In genomic region chr12:52032431-52032796, GRCh38 we compare ENCODE assay signal across 8 cellular contexts. TPM values are rescaled to one million over a fixed set of nuclear protein-coding genes. Genes with fewer than 3 reads are reported as not detected.
DNase-seq lines count a peak whose midpoint lies in the region; ATAC-seq, FAIRE-seq and TF ChIP-seq lines count a peak whose summit lies in the region.

No MANE protein-coding gene starts in this region.

- no peaks in the 10 kb centered on the region for H3K9me3 Mint-ChIP-seq in CD8-positive, alpha-beta T cell

- peak overlapping the region; percentile 86 for H3K27ac Mint-ChIP-seq in CD8-positive, alpha-beta T cell

- POLR2A ChIA-PET in CD8-positive, alpha-beta T cell (lab: Charles Lee): interaction anchor here (0.8 to 4.2 kb wide), 8 partner anchors 9 to 814 kb away, joined by 3 to 16 read pairs (median 4); partner anchors contain the start of genes ATG101, NR4A1, POU6F1 and TAMALIN

- H3K36me3 Mint-ChIP-seq in CD8-positive, alpha-beta T cell: no peaks in the 10 kb centered on the region

- H3K9ac ChIP-seq in stomach smooth muscle (ENCODE audit: low read length in 2 of 2): peak overlapping the region; percentile 65 to 87

- H3K36me3 ChIP-seq in CD8-positive, alpha-beta T cell (ENCODE audit: insufficient read depth, low read length): no peaks in the 10 kb centered on the region
- no peaks in the 10 kb centered on the region for H3K36me3 ChIP-seq in bronchial epithelial cell (ENCODE audit: control insufficient read depth, insufficient read depth, low read length)
- no peaks in the 10 kb centered on the region for H3K36me3 ChIP-seq in stomach smooth muscle (ENCODE audit: control insufficient read depth in 2 of 2, insufficient read depth in 2 of 2, low read length in 2 of 2)

- no peak for DNase-seq in CD8-positive, alpha-beta T cell
- DNase-seq in NCI-H2029 (lab: John Stamatoyannopoulos, UW) (peak; percentile 32), bronchial epithelial cell (ENCODE audit: low read depth) (peak; percentile 39), left lobe of liver (ENCODE audit: low spot score) (peak; percentile 81), activated gamma-delta T cell treated with Interleukin-2 at 50 U/mL for 16 hours (no peak)

- peak overlapping the region; percentile 38 for H3K4me3 ChIP-seq in CD8-positive, alpha-beta T cell (ENCODE audit: low read depth, low read length)
- H3K4me3 ChIP-seq in bronchial epithelial cell (ENCODE audit: low read depth, low read length) (peak overlapping the region; percentile 21), stomach smooth muscle (ENCODE audit: low read length in 2 of 2) (peak overlapping the region; percentile 57 to 70)

- peak overlapping the region; percentile 17 for H3K27ac ChIP-seq in CD8-positive, alpha-beta T cell (ENCODE audit: low read depth, low read length)
- peak overlapping the region; percentile 98 for H3K27ac ChIP-seq in stomach smooth muscle (ENCODE audit: low read length)

- no peaks in the 10 kb centered on the region for H3K9me3 ChIP-seq in CD8-positive, alpha-beta T cell (ENCODE audit: low read length)
- H3K9me3 ChIP-seq in stomach smooth muscle (ENCODE audit: control insufficient read depth in 2 of 2, low read length in 2 of 2): no peaks in the 10 kb centered on the region

- H3K4me3 Mint-ChIP-seq in CD8-positive, alpha-beta T cell: peak overlapping the region; percentile 79

- no peaks in the 10 kb centered on the region for H3K27me3 Mint-ChIP-seq in CD8-positive, alpha-beta T cell (ENCODE audit: low read depth)

- H3K4me1 ChIP-seq in CD8-positive, alpha-beta T cell (ENCODE audit: insufficient read depth, low read length): peaks cover 21% of the 10 kb centered on the region
- H3K4me1 ChIP-seq in stomach smooth muscle (ENCODE audit: control insufficient read depth, insufficient read depth, low read length): peaks cover 43% of the 10 kb centered on the region

- FAIRE-seq in bronchial epithelial cell (lab: Jason Lieb, UNC): no peak

- no peaks in the 10 kb centered on the region for H3K27me3 ChIP-seq in CD8-positive, alpha-beta T cell (ENCODE audit: insufficient read depth, low read length)
- peaks cover 2% of the 10 kb centered on the region for H3K27me3 ChIP-seq in bronchial epithelial cell (ENCODE audit: control insufficient read depth, insufficient read depth, low read length)
- H3K27me3 ChIP-seq in stomach smooth muscle (ENCODE audit: control insufficient read depth in 1 of 2, insufficient read depth in 2 of 2, low read length in 2 of 2): no peaks in the 10 kb centered on the region

- no peak for TF ChIP-seq CTCF in CD8-positive, alpha-beta T cell (IDR thresholded peaks at IDR 0.05)
- TF ChIP-seq CTCF in bronchial epithelial cell (IDR thresholded peaks at IDR 0.05; ENCODE audit: insufficient read depth, low read length, severe bottlenecking): no peak

- peaks cover 28% of the 10 kb centered on the region for H3K4me1 Mint-ChIP-seq in CD8-positive, alpha-beta T cell (ENCODE audit: low read depth)

- no peak for ATAC-seq in CD8-positive, alpha-beta T cell
- ATAC-seq in left lobe of liver (peak; percentile 64), HG03469 (IDR thresholded peaks at IDR 0.05; ENCODE audit: unreplicated experiment) (no peak), HG02884 (IDR thresholded peaks at IDR 0.05; ENCODE audit: unreplicated experiment) (no peak)

- CTCF ChIA-PET in CD8-positive, alpha-beta T cell (lab: Charles Lee): interaction anchor here (0.7 to 55.1 kb wide), 5 partner anchors 7 to 62 kb away, joined by 3 to 1615 read pairs (median 896); partner anchors contain the start of genes ATG101, SMIM41 and TAMALIN

- intact Hi-C loops in CD8-positive, alpha-beta T cell (cut with DNase I, micrococcal nuclease): loop anchor here in 1 of 2 experiments (2.0 kb wide), 1 partner anchor 36 kb away; the partner anchor contains the start of gene ATG101

RNA-seq across cellular contexts. Expression of gene NR4A1, which starts 18.8 kb away (rescaled TPM):
- 10 to 100 TPM; 59.7 to 60.0 TPM for total RNA-seq in CD8-positive, alpha-beta T cell
- total RNA-seq in bronchial epithelial cell (0.38 and 0.79 TPM in 2 replicates), left lobe of liver (5.4 TPM)

RNA-seq across cellular contexts. Expression of gene TAMALIN, which starts 25.7 kb away (rescaled TPM):
- 100 to 1,000 TPM; 603 to 632 TPM for total RNA-seq in CD8-positive, alpha-beta T cell
- total RNA-seq in bronchial epithelial cell (under 0.01 TPM in 1 of 2 replicates, not detected in the other), left lobe of liver (5.5 TPM)

RNA-seq across cellular contexts. Expression of gene ATG101, which starts 37.4 kb away (rescaled TPM):
- 10 to 100 TPM; 19.1 to 19.3 TPM for total RNA-seq in CD8-positive, alpha-beta T cell
- total RNA-seq in bronchial epithelial cell: 153 and 181 TPM in 2 replicates
- 18.0 TPM for total RNA-seq in left lobe of liver

RNA-seq across cellular contexts. Expression of gene SMIM41, which starts 47.1 kb away (rescaled TPM):
- under 1 TPM in 1 of 2 experiments, not detected in 1; 0.22 TPM for total RNA-seq in CD8-positive, alpha-beta T cell
- total RNA-seq in bronchial epithelial cell (0.13 and 0.26 TPM in 2 replicates), left lobe of liver (not detected)

Comparison
In these comparisons a context has a peak if more than half of its experiments do, and no peak if none do; other contexts are left out.
1. DNase-seq: peak in NCI-H2029 (single experiment), bronchial epithelial cell (single experiment) and left lobe of liver (single experiment); none in CD8-positive, alpha-beta T cell (0 of 7) and activated gamma-delta T cell treated with Interleukin-2 at 50 U/mL for 16 hours (single experiment).
2. RNA of gene TAMALIN, which starts 25.7 kb away (total RNA-seq): 603 to 632 TPM in CD8-positive, alpha-beta T cell; 5.5 TPM in left lobe of liver (single experiment) and under 0.01 TPM in bronchial epithelial cell; every median in the first group is over 10 times any median in the second.
3. Peak in every context shown above with its lines, with median percentiles within 50 percentile points of each other: H3K4me3 ChIP-seq.